In the genomic region with DNA sequence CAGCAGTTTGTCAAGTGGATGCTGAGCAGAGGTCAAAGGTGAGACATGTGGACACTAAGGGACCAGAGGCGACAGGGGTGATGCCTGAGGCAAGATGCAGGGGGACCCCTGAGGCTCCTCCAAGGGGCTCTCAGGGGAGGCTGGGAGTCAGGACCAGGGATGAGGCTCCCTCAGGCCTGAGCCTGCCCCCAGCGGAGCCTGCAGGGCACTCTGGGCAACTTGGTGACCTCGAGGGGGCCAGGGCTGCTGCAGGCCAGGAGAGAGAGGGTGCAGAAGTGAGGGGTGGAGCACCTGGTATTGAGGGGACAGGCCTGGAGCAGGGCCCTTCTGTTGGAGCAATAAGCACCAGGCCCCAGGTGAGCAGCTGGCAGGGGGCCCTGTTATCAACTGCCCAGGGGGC, we compare ENCODE assay signal across 21 cellular contexts. TPM values are rescaled to one million over a fixed set of nuclear protein-coding genes. Genes with fewer than 3 reads are reported as not detected.
DNase-seq lines count a peak whose midpoint lies in the region; ATAC-seq and TF ChIP-seq lines count a peak whose summit lies in the region.
"Had no signal": no experiment of that assay in that cellular context is flagged by ENCODE, and none has a peak within 500 bp of the region (broad histone marks: within the 10 kb centered on the region; RNA-seq: fewer than 3 reads in every experiment).

No MANE protein-coding gene starts in this region.

- POLR2A ChIA-PET in activated B cell treated with CpG ODN at 0.5 μM for 24 hours (lab: Charles Lee) = interaction anchor here (0.7 to 0.8 kb wide), 2 partner anchors 33 to 278 kb away, joined by 3 read pairs; partner anchors contain the start of gene PCNX3

- peaks cover 40% of the 10 kb centered on the region for H3K4me1 ChIP-seq in muscle layer of colon (ENCODE audit: insufficient read depth, low read length)

- intact Hi-C loops in activated B cell treated with CpG ODN at 0.5 μM for 24 hours (cut with micrococcal nuclease) = no loop called here

- peak overlapping the region; percentile 31 for H3K27ac ChIP-seq in muscle layer of colon (ENCODE audit: low read depth, low read length)
- H3K27ac ChIP-seq: HL-60, suprapubic skin, vagina had no signal

- TF ChIP-seq CTCF in activated B cell treated with CpG ODN at 0.5 μM for 24 hours (IDR thresholded peaks at IDR 0.05) = no peak

- no peaks in the 10 kb centered on the region for H3K9me3 ChIP-seq in muscle layer of colon (ENCODE audit: low read length)
- H3K9me3 ChIP-seq: suprapubic skin, vagina had no signal

- peaks cover 34% of the 10 kb centered on the region for H3K4me1 Mint-ChIP-seq in activated T-cell treated with anti-CD3 and anti-CD28 coated beads, Interleukin-2, amount 50 U/mL, for 24 hours (ENCODE audit: low read depth)
- H3K4me1 Mint-ChIP-seq in activated T-cell treated with anti-CD3 and anti-CD28 coated beads, Interleukin-2, amount 50 U/mL, for 4 hours (ENCODE audit: low read depth) = peaks cover 26% of the 10 kb centered on the region
- peaks cover 36% of the 10 kb centered on the region for H3K4me1 Mint-ChIP-seq in activated B cell treated with CpG ODN at 0.5 μM for 24 hours
- H3K4me1 Mint-ChIP-seq in stimulated activated naive B cell treated with anti-CD40 and anti-IgM and Interleukin-4, amounts not matched to agents 10 μg/mL and 1 μg/mL and 100 μg/mL, for 72 hours = peaks cover 50 to 67% of the 10 kb centered on the region in 2 donors

- H3K36me3 Mint-ChIP-seq in activated T-cell treated with anti-CD3 and anti-CD28 coated beads, Interleukin-2, amount 50 U/mL, for 24 hours (ENCODE audit: low read depth) = peaks cover 85% of the 10 kb centered on the region
- H3K36me3 Mint-ChIP-seq in activated T-cell treated with anti-CD3 and anti-CD28 coated beads, Interleukin-2, amount 50 U/mL, for 4 hours (ENCODE audit: insufficient read depth) = peaks cover 25% of the 10 kb centered on the region
- H3K36me3 Mint-ChIP-seq in activated B cell treated with CpG ODN at 0.5 μM for 24 hours (ENCODE audit: low read depth) = peaks cover 63% of the 10 kb centered on the region
- peaks cover 58 to 80% of the 10 kb centered on the region in 2 donors for H3K36me3 Mint-ChIP-seq in stimulated activated naive B cell treated with anti-CD40 and anti-IgM and Interleukin-4, amounts not matched to agents 10 μg/mL and 1 μg/mL and 100 μg/mL, for 72 hours

- no peaks in the 10 kb centered on the region for H3K9me3 Mint-ChIP-seq in activated T-cell treated with anti-CD3 and anti-CD28 coated beads, Interleukin-2, amount 50 U/mL, for 24 hours
- H3K9me3 Mint-ChIP-seq in activated T-cell treated with anti-CD3 and anti-CD28 coated beads, Interleukin-2, amount 50 U/mL, for 4 hours = no peaks in the 10 kb centered on the region
- H3K9me3 Mint-ChIP-seq in activated B cell treated with CpG ODN at 0.5 μM for 24 hours = no peaks in the 10 kb centered on the region
- no peaks in the 10 kb centered on the region for H3K9me3 Mint-ChIP-seq in stimulated activated naive B cell treated with anti-CD40 and anti-IgM and Interleukin-4, amounts not matched to agents 10 μg/mL and 1 μg/mL and 100 μg/mL, for 72 hours

- peak overlapping the region; percentile 63 for H3K27ac Mint-ChIP-seq in activated T-cell treated with anti-CD3 and anti-CD28 coated beads, Interleukin-2, amount 50 U/mL, for 24 hours
- H3K27ac Mint-ChIP-seq in activated B cell treated with CpG ODN at 0.5 μM for 24 hours = peak overlapping the region; percentile 47
- H3K27ac Mint-ChIP-seq in stimulated activated naive B cell treated with anti-CD40 and anti-IgM and Interleukin-4, amounts not matched to agents 10 μg/mL and 1 μg/mL and 100 μg/mL, for 72 hours = peak overlapping the region; percentile 44

- CTCF ChIA-PET in activated B cell treated with CpG ODN at 0.5 μM for 24 hours (lab: Charles Lee) = no interaction called here

- H3K27me3 ChIP-seq in muscle layer of colon (ENCODE audit: control insufficient read depth in 1 of 2, insufficient read depth in 2 of 2, low read length in 2 of 2) = no peaks in the 10 kb centered on the region
- H3K27me3 ChIP-seq: suprapubic skin, vagina had no signal

- H3K36me3 ChIP-seq in muscle layer of colon (ENCODE audit: insufficient read depth, low read length) = peaks cover 78% of the 10 kb centered on the region

- H3K4me3 ChIP-seq in muscle layer of colon (ENCODE audit: low read depth in 1 of 2, low read length in 2 of 2) = no peak overlapping the region
- H3K4me3 ChIP-seq: suprapubic skin, vagina had no signal

- ATAC-seq in activated T-cell treated with anti-CD3 and anti-CD28 coated beads, Interleukin-2, amount 50 U/mL, for 4 hours = no peak
- no peak for ATAC-seq in activated B cell treated with CpG ODN at 0.5 μM for 24 hours (ENCODE audit: low read depth)
- ATAC-seq in stimulated activated naive B cell treated with anti-CD40 and anti-IgM and Interleukin-4, amounts not matched to agents 10 μg/mL and 1 μg/mL and 100 μg/mL, for 72 hours (replicated peaks) = no peak
- no peak for ATAC-seq in GM21526 (IDR thresholded peaks at IDR 0.05; ENCODE audit: low FRiP score, unreplicated experiment)
- ATAC-seq: SK-N-SH treated with all-trans-retinoic acid at 6 μM for 48 hours had no signal

- no peaks in the 10 kb centered on the region for H3K27me3 Mint-ChIP-seq in activated T-cell treated with anti-CD3 and anti-CD28 coated beads, Interleukin-2, amount 50 U/mL, for 24 hours
- no peaks in the 10 kb centered on the region for H3K27me3 Mint-ChIP-seq in activated T-cell treated with anti-CD3 and anti-CD28 coated beads, Interleukin-2, amount 50 U/mL, for 4 hours (ENCODE audit: low read depth)
- H3K27me3 Mint-ChIP-seq in activated B cell treated with CpG ODN at 0.5 μM for 24 hours = no peaks in the 10 kb centered on the region
- no peaks in the 10 kb centered on the region for H3K27me3 Mint-ChIP-seq in stimulated activated naive B cell treated with anti-CD40 and anti-IgM and Interleukin-4, amounts not matched to agents 10 μg/mL and 1 μg/mL and 100 μg/mL, for 72 hours

- H3K4me3 Mint-ChIP-seq in activated T-cell treated with anti-CD3 and anti-CD28 coated beads, Interleukin-2, amount 50 U/mL, for 24 hours = no peak overlapping the region
- no peak overlapping the region for H3K4me3 Mint-ChIP-seq in activated T-cell treated with anti-CD3 and anti-CD28 coated beads, Interleukin-2, amount 50 U/mL, for 4 hours
- H3K4me3 Mint-ChIP-seq in activated B cell treated with CpG ODN at 0.5 μM for 24 hours = no peak overlapping the region
- H3K4me3 Mint-ChIP-seq in stimulated activated naive B cell treated with anti-CD40 and anti-IgM and Interleukin-4, amounts not matched to agents 10 μg/mL and 1 μg/mL and 100 μg/mL, for 72 hours = peak overlapping the region in 1 of 2 donors; percentile 3

- DNase-seq in activated T-cell treated with anti-CD3 and anti-CD28 coated beads, Interleukin-2, amount 50 U/mL, for 24 hours = no peak
- DNase-seq in activated T-cell treated with anti-CD3 and anti-CD28 coated beads, Interleukin-2, amount 50 U/mL, for 4 hours = no peak
- DNase-seq in activated B cell treated with CpG ODN at 0.5 μM for 24 hours (no peak), SK-N-DZ (ENCODE audit: low spot score) (no peak), HCEC 1CT (no peak)
- no peak for DNase-seq in stimulated activated naive B cell treated with anti-CD40 and anti-IgM and Interleukin-4, amounts not matched to agents 10 μg/mL and 1 μg/mL and 100 μg/mL, for 72 hours
- DNase-seq: activated CD4-positive, alpha-beta T cell treated with anti-CD3 and anti-CD28 coated beads for 4 hours; activated CD8-positive, alpha-beta memory T cell treated with anti-CD3 and anti-CD28 coated beads, Interleukin-2, amount 50 U/mL, for 4 hours; activated naive CD4-positive, alpha-beta T cell treated with Interleukin-2 at 50 U/mL for 16 hours; DMS153; effector memory CD4-positive, alpha-beta T cell; GDM1; NCI-H1417 treated with DMSO at 0.1 percent for 48 hours; NCI-H524 treated with DMSO at 0.1 percent for 48 hours had no signal

- H3K9ac ChIP-seq in muscle layer of colon (ENCODE audit: low read length) = no peak overlapping the region

RNA-seq across cellular contexts. Expression of gene EHBP1L1, which starts 6.1 kb away (rescaled TPM):
- 10 to 100 TPM; 59.8 to 84.9 (median 80.1) TPM for total RNA-seq in activated T-cell treated with anti-CD3 and anti-CD28 coated beads, Interleukin-2, amount 50 U/mL, for 4 hours
- total RNA-seq in activated B cell treated with CpG ODN at 0.5 μM for 24 hours = 143 and 163 TPM in 2 replicates
- polyA plus RNA-seq in SK-N-DZ (2014; cell fraction: cytosol; rRNA removed) = 4.4 and 10.3 TPM in 2 replicates
- polyA plus RNA-seq in SK-N-DZ (2014; cell fraction: nucleus; rRNA removed) = 6.3 and 10.7 TPM in 2 replicates

RNA-seq across cellular contexts. Expression of gene FAM89B, which starts 9.6 kb away (rescaled TPM):
- 10 to 100 TPM; 27.4 to 32.0 (median 28.6) TPM for total RNA-seq in activated T-cell treated with anti-CD3 and anti-CD28 coated beads, Interleukin-2, amount 50 U/mL, for 4 hours
- total RNA-seq in activated B cell treated with CpG ODN at 0.5 μM for 24 hours = 19.1 and 21.6 TPM in 2 replicates
- polyA plus RNA-seq in SK-N-DZ (2014; cell fraction: cytosol; rRNA removed) = 59.4 and 85.8 TPM in 2 replicates
- 44.3 and 61.6 TPM in 2 replicates for polyA plus RNA-seq in SK-N-DZ (2014; cell fraction: nucleus; rRNA removed)

RNA-seq across cellular contexts. Expression of gene ZNRD2, which starts 11.7 kb away (rescaled TPM):
- total RNA-seq in activated T-cell treated with anti-CD3 and anti-CD28 coated beads, Interleukin-2, amount 50 U/mL, for 4 hours = 100 to 1,000 TPM; 120 to 148 (median 136) TPM
- total RNA-seq in activated B cell treated with CpG ODN at 0.5 μM for 24 hours = 40.9 and 41.0 TPM in 2 replicates
- 68.9 and 74.6 TPM in 2 replicates for polyA plus RNA-seq in SK-N-DZ (2014; cell fraction: cytosol; rRNA removed)
- polyA plus RNA-seq in SK-N-DZ (2014; cell fraction: nucleus; rRNA removed) = 51.2 and 87.1 TPM in 2 replicates

RNA-seq across cellular contexts. Expression of gene KCNK7, which starts 13.7 kb away (rescaled TPM):
- total RNA-seq in activated T-cell treated with anti-CD3 and anti-CD28 coated beads, Interleukin-2, amount 50 U/mL, for 4 hours = 1 to 10 TPM; 1.4 to 2.1 (median 1.4) TPM
- total RNA-seq in activated B cell treated with CpG ODN at 0.5 μM for 24 hours = 1.0 and 1.1 TPM in 2 replicates
- polyA plus RNA-seq in SK-N-DZ (2014; cell fraction: cytosol; rRNA removed) = 0.19 and 0.38 TPM in 2 replicates
- 1.6 and 2.0 TPM in 2 replicates for polyA plus RNA-seq in SK-N-DZ (2014; cell fraction: nucleus; rRNA removed)
- total RNA-seq: RPMI7951 had no signal

RNA-seq across cellular contexts. Expression of gene LTBP3, which starts 23.8 kb away (rescaled TPM):
- 10 to 100 TPM; 33.1 to 40.8 (median 40.1) TPM for total RNA-seq in activated T-cell treated with anti-CD3 and anti-CD28 coated beads, Interleukin-2, amount 50 U/mL, for 4 hours
- 25.0 and 25.3 TPM in 2 replicates for total RNA-seq in activated B cell treated with CpG ODN at 0.5 μM for 24 hours
- polyA plus RNA-seq in SK-N-DZ (2014; cell fraction: cytosol; rRNA removed) = 7.7 and 11.5 TPM in 2 replicates
- 41.4 and 60.9 TPM in 2 replicates for polyA plus RNA-seq in SK-N-DZ (2014; cell fraction: nucleus; rRNA removed)
